24 cellular contexts compared by ENCODE assay signal in genomic region chr9:133998915-133999580, GRCh38. TPM values are rescaled to one million over a fixed set of nuclear protein-coding genes. Genes with fewer than 3 reads are reported as not detected.
DNase-seq lines count a peak whose midpoint lies in the region; ATAC-seq and TF ChIP-seq lines count a peak whose summit lies in the region.
"Had no signal": no experiment of that assay in that cellular context is flagged by ENCODE, and none has a peak within 500 bp of the region (broad histone marks: within the 10 kb centered on the region; RNA-seq: fewer than 3 reads in every experiment).

No MANE protein-coding gene starts in this region.

- TF ChIP-seq CTCF in HEK293 (tag by site-specific recombination; IDR thresholded peaks at IDR 0.05): no peak

- no peaks in the 10 kb centered on the region for H3K36me3 ChIP-seq in HEK293 (ENCODE audit: control insufficient read depth in 2 of 2, insufficient read depth in 1 of 2, low read length in 2 of 2)
- H3K36me3 ChIP-seq: esophagus squamous epithelium, neural progenitor cell, spleen, thoracic aorta had no signal

- no peaks in the 10 kb centered on the region for H3K9me3 ChIP-seq in HEK293 (ENCODE audit: control insufficient read depth, insufficient read depth, low read depth, low read length)
- H3K9me3 ChIP-seq: esophagus squamous epithelium, spleen, thoracic aorta had no signal

- ATAC-seq in HG02938 (IDR thresholded peaks at IDR 0.05; ENCODE audit: unreplicated experiment): no peak
- no peak for ATAC-seq in GM21529 (IDR thresholded peaks at IDR 0.05; ENCODE audit: unreplicated experiment)

- POLR2A ChIA-PET in HEK293 (lab: Yijun Ruan, JAX): no interaction called here

- DNase-seq in AG08395 (ENCODE audit: low spot score) (peak; percentile 41), astrocyte of the hippocampus (ENCODE audit: low read depth, low spot score) (peak; percentile 47), hepatic stellate cell (ENCODE audit: low spot score) (peak; percentile 53), H4 (ENCODE audit: low spot score) (no peak)
- no peak for DNase-seq in activated effector memory CD4-positive, alpha-beta T cell treated with anti-CD3 and anti-CD28 coated beads, Interleukin-2, amount 50 U/mL, for 16 hours
- DNase-seq: activated CD4-positive, alpha-beta T cell treated with anti-CD3 and anti-CD28 coated beads, Interleukin-2, amount 10 ng/mL, durations not matched to agents 24 days and 14 days; activated gamma-delta T cell treated with Interleukin-2 at 50 U/mL for 16 hours; activated naive CD8-positive, alpha-beta T cell treated with anti-CD3 and anti-CD28 coated beads, Interleukin-2, amount 10 ng/mL, durations not matched to agents 7 days and 5 days; activated T-cell treated with anti-CD3 and anti-CD28 coated beads, Interleukin-2, amount 50 U/mL, for 1 hour; CD8-positive, alpha-beta memory T cell; esophagus squamous epithelium; mammary epithelial cell; NCI-H1092; NCI-H187 treated with DMSO at 0.1 percent for 48 hours; NCI-H2171; NCI-H510A; RPMI8226; spleen; stimulated activated CD8-positive, alpha-beta memory T cell treated with anti-CD3 and anti-CD28 coated beads, Interleukin-4, amount 100 ng/mL, for 48 hours had no signal

- H3K4me3 ChIP-seq in HEK293 (ENCODE audit: low read depth, low read length): no peak overlapping the region
- H3K4me3 ChIP-seq: esophagus squamous epithelium, neural progenitor cell, spleen, thoracic aorta had no signal

- H3K27ac ChIP-seq in HEK293 (ENCODE audit: extremely low read depth, low read depth, low read length): no peak overlapping the region
- H3K27ac ChIP-seq: esophagus squamous epithelium, neural progenitor cell, spleen, thoracic aorta had no signal

- H3K4me1 ChIP-seq in HEK293 (ENCODE audit: control insufficient read depth, insufficient read depth, low read length): no peaks in the 10 kb centered on the region

- CTCF ChIA-PET in HEK293 (lab: Yijun Ruan, JAX): interaction anchor here (0.7 to 2.4 kb wide), 4 partner anchors 64 to 217 kb away, joined by 3 to 9 read pairs (median 5); no protein-coding TSS in a partner anchor

TF ChIP-seq in HEK293, 187 proteins besides CTCF, POLR2A, EP300 and RAD21:
- TF ChIP-seq ZNF366 (tag by site-specific recombination; conservative IDR thresholded peaks at IDR 0.05) (peak; percentile 93), ZNF707 (tag by site-specific recombination; IDR thresholded peaks at IDR 0.05) (no peak)

RNA-seq across cellular contexts. Expression of gene VAV2, which starts 6.9 kb away (rescaled TPM):
- total RNA-seq in H4 (2014; rRNA removed; shearing (Covaris generic)): 4.5 and 6.1 TPM in 2 replicates

RNA-seq across cellular contexts. Expression of gene BRD3OS, which starts 26.2 kb away (rescaled TPM):
- 23.1 and 26.4 TPM in 2 replicates for total RNA-seq in H4 (2014; rRNA removed; shearing (Covaris generic))

Comparison
In these comparisons a context has a peak if more than half of its experiments do, and no peak if none do; other contexts are left out.
1. DNase-seq: peak in AG08395 (single experiment), astrocyte of the hippocampus (single experiment) and hepatic stellate cell (single experiment); none in activated effector memory CD4-positive, alpha-beta T cell treated with anti-CD3 and anti-CD28 coated beads, Interleukin-2, amount 50 U/mL, for 16 hours (single experiment) and H4 (single experiment).